Comparison of ENCODE assay signal across 35 cellular contexts in the genomic region with DNA sequence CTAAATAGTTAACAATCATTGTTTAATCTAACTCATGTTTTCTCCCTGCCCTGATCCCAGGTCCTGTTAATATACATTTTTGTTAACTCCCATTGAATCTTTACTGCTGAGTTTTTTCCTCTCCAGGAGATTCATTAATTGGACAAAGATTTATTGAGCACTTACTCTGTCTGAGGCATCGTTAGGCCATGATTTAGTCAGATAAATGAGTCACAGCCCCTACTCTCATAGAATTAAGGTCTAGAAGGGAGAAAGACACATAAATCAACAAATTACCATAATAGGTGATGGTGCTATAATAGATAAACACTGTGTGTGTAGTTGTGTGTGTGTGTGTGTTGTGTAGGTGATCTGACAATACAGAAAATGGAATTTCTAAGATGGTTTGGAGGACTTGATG.
"Had no signal": no experiment of that assay in that cellular context is flagged by ENCODE, and none has a peak within 500 bp of the region (broad histone marks: within the 10 kb centered on the region; RNA-seq: fewer than 3 reads in every experiment).

No MANE protein-coding gene starts in this region.

- DNase-seq: activated CD4-positive, alpha-beta memory T cell treated with anti-CD3 and anti-CD28 coated beads, Interleukin-2, amount 10 ng/mL, durations not matched to agents 7 days and 5 days; activated CD4-positive, alpha-beta T cell treated with anti-CD3 and anti-CD28 coated beads for 1 hour; activated CD4-positive, alpha-beta T cell treated with anti-CD3 and anti-CD28 coated beads for 48 hours; activated CD4-positive, CD25-positive, alpha-beta regulatory T cell; activated CD8-positive, alpha-beta memory T cell treated with anti-CD3 and anti-CD28 coated beads for 24 hours; activated CD8-positive, alpha-beta memory T cell treated with anti-CD3 and anti-CD28 coated beads, Interleukin-2, amount 10 ng/mL, durations not matched to agents 7 days and 5 days; activated gamma-delta T cell; activated naive CD4-positive, alpha-beta T cell treated with Interleukin-2 at 50 U/mL for 16 hours; activated naive CD8-positive, alpha-beta T cell treated with anti-CD3 and anti-CD28 coated beads, Interleukin-2, amount 10 ng/mL, durations not matched to agents 7 days and 5 days; activated T-cell treated with anti-CD3 and anti-CD28 coated beads, Interleukin-2, amount 50 U/mL, for 1 hour; amygdala; KG1; NCI-H1092 treated with DMSO at 0.1 percent for 48 hours; NCI-H1417; NCI-H187 treated with DMSO at 0.1 percent for 48 hours; NCI-H2081; NCI-H2171 treated with DMSO at 0.1 percent for 48 hours; NCI-H2227 treated with DMSO at 0.1 percent for 48 hours; NCI-H446; NCI-H510A treated with DMSO at 0.1 percent for 48 hours; NK-92 treated with Interleukin-12 subunit alpha and Interleukin-12 subunit beta, amount 100 ng/mL, for 24 hours; PC-3; Peyer's patch; RPMI8226; SHP77 treated with DMSO at 0.1 percent for 48 hours; SW 1271; T-helper 1 cell; T-helper 2 cell; T-helper 9 cell; WERI-Rb-1 had no signal

- H3K9me3 ChIP-seq: ascending aorta, Peyer's patch, SJSA1 had no signal

- H3K9me3 Mint-ChIP-seq: activated naive CD4-positive, alpha-beta T cell treated with anti-CD3 and anti-CD28 coated beads, Interleukin-2, amount 50 U/mL, for 24 hours had no signal

- H3K27ac ChIP-seq: ascending aorta, cardiac muscle cell, Peyer's patch, SJSA1, WERI-Rb-1 had no signal

- H3K36me3 Mint-ChIP-seq: activated CD8-positive, alpha-beta memory T cell treated with anti-CD3 and anti-CD28 coated beads, Interleukin-2, amount 10 ng/mL, durations not matched to agents 7 days and 5 days; activated naive CD4-positive, alpha-beta T cell treated with anti-CD3 and anti-CD28 coated beads, Interleukin-2, amount 50 U/mL, for 24 hours; activated naive CD8-positive, alpha-beta T cell treated with anti-CD3 and anti-CD28 coated beads, Interleukin-2, amount 10 ng/mL, durations not matched to agents 7 days and 5 days had no signal

- H3K4me3 Mint-ChIP-seq: activated CD4-positive, alpha-beta memory T cell treated with anti-CD3 and anti-CD28 coated beads, Interleukin-2, amount 10 ng/mL, durations not matched to agents 7 days and 5 days; activated CD8-positive, alpha-beta memory T cell treated with anti-CD3 and anti-CD28 coated beads, Interleukin-2, amount 10 ng/mL, durations not matched to agents 7 days and 5 days; activated naive CD4-positive, alpha-beta T cell treated with anti-CD3 and anti-CD28 coated beads, Interleukin-2, amount 50 U/mL, for 24 hours; activated naive CD8-positive, alpha-beta T cell treated with anti-CD3 and anti-CD28 coated beads, Interleukin-2, amount 10 ng/mL, durations not matched to agents 7 days and 5 days had no signal

- H3K4me3 ChIP-seq: ascending aorta, cardiac muscle cell, Peyer's patch, SJSA1 had no signal

- H3K27ac Mint-ChIP-seq: activated CD4-positive, alpha-beta memory T cell treated with anti-CD3 and anti-CD28 coated beads, Interleukin-2, amount 10 ng/mL, durations not matched to agents 7 days and 5 days; activated CD8-positive, alpha-beta memory T cell treated with anti-CD3 and anti-CD28 coated beads, Interleukin-2, amount 10 ng/mL, durations not matched to agents 7 days and 5 days; activated naive CD4-positive, alpha-beta T cell treated with anti-CD3 and anti-CD28 coated beads, Interleukin-2, amount 50 U/mL, for 24 hours; activated naive CD8-positive, alpha-beta T cell treated with anti-CD3 and anti-CD28 coated beads, Interleukin-2, amount 10 ng/mL, durations not matched to agents 7 days and 5 days; activated T-helper 2 cell treated with anti-CD3 and anti-CD28 coated beads, Interferon-gamma antibody, Interleukin-2, Interleukin-4, amounts not matched to agents 10 μg/mL and 5 μg/mL and 100 μg/mL, durations not matched to agents 14 hours and 24 hours and 36 hours had no signal

- H3K27me3 Mint-ChIP-seq: activated CD4-positive, alpha-beta memory T cell treated with anti-CD3 and anti-CD28 coated beads, Interleukin-2, amount 10 ng/mL, durations not matched to agents 7 days and 5 days; activated CD8-positive, alpha-beta memory T cell treated with anti-CD3 and anti-CD28 coated beads, Interleukin-2, amount 10 ng/mL, durations not matched to agents 7 days and 5 days; activated naive CD4-positive, alpha-beta T cell treated with anti-CD3 and anti-CD28 coated beads, Interleukin-2, amount 50 U/mL, for 24 hours; activated naive CD8-positive, alpha-beta T cell treated with anti-CD3 and anti-CD28 coated beads, Interleukin-2, amount 10 ng/mL, durations not matched to agents 7 days and 5 days had no signal

- H3K4me1 ChIP-seq: ascending aorta, Peyer's patch, SJSA1 had no signal

- ATAC-seq: activated CD8-positive, alpha-beta memory T cell treated with anti-CD3 and anti-CD28 coated beads, Interleukin-2, amount 10 ng/mL, durations not matched to agents 7 days and 5 days; PC-3 had no signal

- H3K4me1 Mint-ChIP-seq: activated CD4-positive, alpha-beta memory T cell treated with anti-CD3 and anti-CD28 coated beads, Interleukin-2, amount 10 ng/mL, durations not matched to agents 7 days and 5 days; activated CD8-positive, alpha-beta memory T cell treated with anti-CD3 and anti-CD28 coated beads, Interleukin-2, amount 10 ng/mL, durations not matched to agents 7 days and 5 days; activated naive CD4-positive, alpha-beta T cell treated with anti-CD3 and anti-CD28 coated beads, Interleukin-2, amount 50 U/mL, for 24 hours; activated naive CD8-positive, alpha-beta T cell treated with anti-CD3 and anti-CD28 coated beads, Interleukin-2, amount 10 ng/mL, durations not matched to agents 7 days and 5 days had no signal

- H3K27me3 ChIP-seq: ascending aorta, cardiac muscle cell, Peyer's patch, SJSA1 had no signal

- H3K36me3 ChIP-seq: ascending aorta, cardiac muscle cell, Peyer's patch, SJSA1, WERI-Rb-1 had no signal
